Comparison of ENCODE assay signal across 8 cellular contexts in the genomic region with DNA sequence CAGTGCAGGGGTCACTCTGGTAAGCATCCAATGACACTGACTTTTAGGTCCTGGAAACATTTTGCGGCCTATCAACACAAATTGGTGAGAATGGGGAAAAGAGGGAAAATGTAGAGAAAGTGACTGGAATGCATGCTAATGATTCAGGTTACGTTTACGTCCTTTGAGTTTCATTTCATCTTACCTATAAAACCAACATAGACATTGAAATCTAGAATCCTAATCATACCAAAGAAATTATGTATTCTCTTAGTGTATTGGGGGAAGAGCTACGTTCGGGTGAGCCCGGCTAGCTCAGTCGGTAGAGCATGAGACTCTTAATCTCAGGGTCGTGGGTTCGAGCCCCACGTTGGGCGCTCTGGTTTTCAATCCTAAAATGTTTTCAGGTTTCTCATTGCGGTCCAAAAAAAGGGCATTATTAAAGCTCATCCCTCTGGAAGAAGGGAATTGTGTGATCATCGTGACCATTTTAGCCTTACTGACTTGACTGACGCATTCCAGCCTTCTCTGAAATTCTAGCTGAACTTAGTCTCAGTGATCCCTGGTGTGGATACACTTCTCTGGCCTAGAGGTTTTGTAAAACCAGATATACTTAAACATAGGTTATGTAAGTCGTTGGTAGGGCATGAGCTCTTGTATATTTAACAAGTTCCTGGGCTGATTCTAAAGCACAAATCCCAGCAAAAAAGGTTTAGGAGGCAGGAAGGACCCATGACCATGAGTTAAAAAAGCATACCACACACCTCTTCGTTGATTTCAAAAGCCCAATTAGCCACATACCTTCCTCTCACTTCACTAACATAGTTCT. TPM values are rescaled to one million over a fixed set of nuclear protein-coding genes. Genes with fewer than 3 reads are reported as not detected.
DNase-seq lines count a peak whose midpoint lies in the region; ATAC-seq, FAIRE-seq and TF ChIP-seq lines count a peak whose summit lies in the region.

No MANE protein-coding gene starts in this region.

- H3K36me3 ChIP-seq in adipocyte (ENCODE audit: control insufficient read depth, insufficient read depth, low read length, severe bottlenecking) (no peaks in the 10 kb centered on the region), keratinocyte (ENCODE audit: control insufficient read depth in 2 of 2, extremely low read depth in 1 of 2, insufficient read depth in 2 of 2, low read length in 2 of 2) (no peaks in the 10 kb centered on the region)

- peaks cover 16% of the 10 kb centered on the region for H3K4me1 ChIP-seq in adipocyte (ENCODE audit: control insufficient read depth, insufficient read depth, low read length)
- H3K4me1 ChIP-seq in keratinocyte (ENCODE audit: control insufficient read depth, extremely low read depth, insufficient read depth, low read length) = peaks cover 17% of the 10 kb centered on the region

- H3K79me2 ChIP-seq in keratinocyte (ENCODE audit: control insufficient read depth, insufficient read depth, low read length) = no peaks in the 10 kb centered on the region

- no peaks in the 10 kb centered on the region for H3K9me3 ChIP-seq in AG04450 (ENCODE audit: control insufficient read depth, insufficient read depth, low read length)
- H3K9me3 ChIP-seq in adipocyte (ENCODE audit: control insufficient read depth, low read length) = no peaks in the 10 kb centered on the region
- H3K9me3 ChIP-seq in keratinocyte (ENCODE audit: control insufficient read depth, low read depth, low read length) = no peaks in the 10 kb centered on the region

- POLR2A ChIA-PET in AG04450 (lab: Yijun Ruan, JAX) = interaction anchor here (0.8 to 1.4 kb wide), 3 partner anchors 15 to 234 kb away, joined by 3 to 8 read pairs (median 4); no protein-coding TSS in a partner anchor

- FAIRE-seq in keratinocyte (lab: Jason Lieb, UNC) = peak; percentile 68

- no peaks in the 10 kb centered on the region for H3K9me1 ChIP-seq in keratinocyte (ENCODE audit: control insufficient read depth, extremely low read depth, insufficient read depth, low read length)

- ATAC-seq in GM18867 (IDR thresholded peaks at IDR 0.05; ENCODE audit: unreplicated experiment) (no peak), HG03571 (IDR thresholded peaks at IDR 0.05; ENCODE audit: unreplicated experiment) (no peak)

- H2AFZ ChIP-seq in keratinocyte (ENCODE audit: control insufficient read depth, low read length) = no peak overlapping the region

- H3K27me3 ChIP-seq in AG04450 (ENCODE audit: control insufficient read depth, insufficient read depth, low read length) (no peaks in the 10 kb centered on the region), adipocyte (replicated peaks; ENCODE audit: control insufficient read depth, insufficient read depth, low read length) (no peaks in the 10 kb centered on the region), keratinocyte (ENCODE audit: control insufficient read depth, extremely low read depth, insufficient read depth, low read length) (no peaks in the 10 kb centered on the region)

- H3K27ac ChIP-seq in AG04450 (ENCODE audit: low read depth, low read length) = peak overlapping the region; percentile 59
- no peak overlapping the region for H3K27ac ChIP-seq in keratinocyte (ENCODE audit: control insufficient read depth, insufficient read depth, low read length)

- H3K9ac ChIP-seq in adipocyte (ENCODE audit: low read length) (no peak overlapping the region), keratinocyte (ENCODE audit: control insufficient read depth, extremely low read depth, insufficient read depth, low read length) (no peak overlapping the region)

- H4K20me1 ChIP-seq in keratinocyte (ENCODE audit: control insufficient read depth, extremely low read depth, insufficient read depth, low read length) = no peaks in the 10 kb centered on the region

- H3K4me2 ChIP-seq in keratinocyte (ENCODE audit: control insufficient read depth, extremely low read depth, insufficient read depth, low read depth, low read length) = peak overlapping the region; percentile 99

- TF ChIP-seq CTCF in AG04450 (IDR thresholded peaks at IDR 0.05; ENCODE audit: low read depth, low read length) (no peak), GM12864 (IDR thresholded peaks at IDR 0.05; ENCODE audit: low read depth, low read length, missing control alignments) (no peak), keratinocyte (optimal IDR thresholded peaks at IDR 0.05 in 1 of 3, IDR thresholded peaks at IDR 0.05 in 1 of 3, conservative IDR thresholded peaks at IDR 0.05 in 1 of 3; ENCODE audit: extremely low read depth in 1 of 3, insufficient read depth in 2 of 3, low read length in 3 of 3) (no peak)

- DNase-seq in AG04450 (ENCODE audit: low read depth, low spot score) (peak; percentile 84), GM12864 (ENCODE audit: low read depth) (peak; percentile 78), NCI-H774 (lab: John Stamatoyannopoulos, UW) (peak; percentile 71), adipocyte (ENCODE audit: low read depth) (peak; percentile 86), keratinocyte (ENCODE audit: low read depth, low spot score) (peak; percentile 97), GDM1 (lab: John Stamatoyannopoulos, UW) (no peak)

- H3K4me3 ChIP-seq in AG04450 (ENCODE audit: low read depth, low read length) (peak overlapping the region; percentile 36), GM12864 (ENCODE audit: low read depth, low read length) (peak overlapping the region; percentile 68), adipocyte (ENCODE audit: low read length) (peak overlapping the region; percentile 74), keratinocyte (ENCODE audit: control insufficient read depth in 2 of 3, extremely low read depth in 1 of 3, insufficient read depth in 2 of 3, low read depth in 1 of 3, low read length in 3 of 3) (no peak overlapping the region)

- CTCF ChIA-PET in AG04450 (lab: Charles Lee) = interaction anchor here (0.6 to 1.3 kb wide), 8 partner anchors 15 to 235 kb away, joined by 3 to 9 read pairs (median 3); no protein-coding TSS in a partner anchor

- dilution Hi-C loops in keratinocyte (cut with MboI; ENCODE audit: extremely low pct_ligation_motif_present, low sequenced_read_pairs) = no loop called here

RNA-seq across cellular contexts. Expression of a gene that starts 18.3 kb away (rescaled TPM):
- 59.0 and 72.3 TPM in 2 replicates for polyA plus RNA-seq in AG04450 (2011; rRNA removed)
- polyA minus RNA-seq in AG04450 (2011; rRNA and poly(A)+ RNA removed) = 18.6 and 27.4 TPM in 2 replicates
- 46.4 to 62.6 TPM (median 54.0 TPM) in 3 replicates for polyA plus RNA-seq in keratinocyte
- polyA plus RNA-seq in keratinocyte (2011; ENCODE audit: low read depth) = 8.6 TPM
- polyA plus RNA-seq in keratinocyte (2011; cell fraction: cytosol; rRNA removed) = 52.5 and 77.7 TPM in 2 replicates
- 49.5 and 51.9 TPM in 2 replicates for polyA plus RNA-seq in keratinocyte (2011; cell fraction: nucleus; rRNA removed)
- 41.1 and 52.6 TPM in 2 replicates for polyA plus RNA-seq in keratinocyte (2012; ENCODE audit: low replicate concordance)
- 9.9 to 26.7 TPM (median 24.5 TPM) in 3 replicates for polyA minus RNA-seq in keratinocyte
- 45.5 TPM for polyA minus RNA-seq in keratinocyte (2011; cell fraction: cytosol; rRNA and poly(A)+ RNA removed)
- 11.4 and 17.5 TPM in 2 replicates for polyA minus RNA-seq in keratinocyte (2011; cell fraction: nucleus; rRNA and poly(A)+ RNA removed)

RNA-seq across cellular contexts. Expression of a gene that starts 40.3 kb away (rescaled TPM):
- polyA plus RNA-seq in AG04450 (2011; rRNA removed) (12.8 and 14.9 TPM in 2 replicates), keratinocyte (16.0 to 21.4 TPM (median 16.8 TPM) in 3 replicates)
- polyA minus RNA-seq in AG04450 (2011; rRNA and poly(A)+ RNA removed) = 9.6 and 9.7 TPM in 2 replicates
- 6.1 TPM for polyA plus RNA-seq in keratinocyte (2011; ENCODE audit: low read depth)
- 14.3 and 14.6 TPM in 2 replicates for polyA plus RNA-seq in keratinocyte (2011; cell fraction: cytosol; rRNA removed)
- 11.0 and 13.1 TPM in 2 replicates for polyA plus RNA-seq in keratinocyte (2011; cell fraction: nucleus; rRNA removed)
- 12.8 and 15.0 TPM in 2 replicates for polyA plus RNA-seq in keratinocyte (2012; ENCODE audit: low replicate concordance)
- polyA minus RNA-seq in keratinocyte = 8.2 to 16.3 TPM (median 10.7 TPM) in 3 replicates
- polyA minus RNA-seq in keratinocyte (2011; cell fraction: cytosol; rRNA and poly(A)+ RNA removed) = 17.6 TPM
- 6.4 and 7.4 TPM in 2 replicates for polyA minus RNA-seq in keratinocyte (2011; cell fraction: nucleus; rRNA and poly(A)+ RNA removed)

RNA-seq across cellular contexts. Expression of a gene that starts 56.4 kb away (rescaled TPM):
- 0.04 TPM in 1 of 2 replicates, not detected in the other for polyA plus RNA-seq in AG04450 (2011; rRNA removed)
- polyA minus RNA-seq in AG04450 (2011; rRNA and poly(A)+ RNA removed) = not detected in 2 replicates
- not detected in 3 replicates for polyA plus RNA-seq in keratinocyte
- not detected for polyA plus RNA-seq in keratinocyte (2011; ENCODE audit: low read depth)
- not detected in 2 replicates for polyA plus RNA-seq in keratinocyte (2011; cell fraction: cytosol; rRNA removed)
- not detected in 2 replicates for polyA plus RNA-seq in keratinocyte (2011; cell fraction: nucleus; rRNA removed)
- polyA plus RNA-seq in keratinocyte (2012; ENCODE audit: low replicate concordance) = not detected in 2 replicates
- polyA minus RNA-seq in keratinocyte = not detected in 3 replicates
- polyA minus RNA-seq in keratinocyte (2011; cell fraction: cytosol; rRNA and poly(A)+ RNA removed) = not detected
- not detected in 2 replicates for polyA minus RNA-seq in keratinocyte (2011; cell fraction: nucleus; rRNA and poly(A)+ RNA removed)

Comparison
In these comparisons a context has a peak if more than half of its experiments do, and no peak if none do; other contexts are left out.
1. H3K4me3 ChIP-seq: peak in AG04450 (single experiment), GM12864 (single experiment) and adipocyte (single experiment); none in keratinocyte (0 of 3).